ENCODE assay signal across 1 cellular context in the genomic region with DNA sequence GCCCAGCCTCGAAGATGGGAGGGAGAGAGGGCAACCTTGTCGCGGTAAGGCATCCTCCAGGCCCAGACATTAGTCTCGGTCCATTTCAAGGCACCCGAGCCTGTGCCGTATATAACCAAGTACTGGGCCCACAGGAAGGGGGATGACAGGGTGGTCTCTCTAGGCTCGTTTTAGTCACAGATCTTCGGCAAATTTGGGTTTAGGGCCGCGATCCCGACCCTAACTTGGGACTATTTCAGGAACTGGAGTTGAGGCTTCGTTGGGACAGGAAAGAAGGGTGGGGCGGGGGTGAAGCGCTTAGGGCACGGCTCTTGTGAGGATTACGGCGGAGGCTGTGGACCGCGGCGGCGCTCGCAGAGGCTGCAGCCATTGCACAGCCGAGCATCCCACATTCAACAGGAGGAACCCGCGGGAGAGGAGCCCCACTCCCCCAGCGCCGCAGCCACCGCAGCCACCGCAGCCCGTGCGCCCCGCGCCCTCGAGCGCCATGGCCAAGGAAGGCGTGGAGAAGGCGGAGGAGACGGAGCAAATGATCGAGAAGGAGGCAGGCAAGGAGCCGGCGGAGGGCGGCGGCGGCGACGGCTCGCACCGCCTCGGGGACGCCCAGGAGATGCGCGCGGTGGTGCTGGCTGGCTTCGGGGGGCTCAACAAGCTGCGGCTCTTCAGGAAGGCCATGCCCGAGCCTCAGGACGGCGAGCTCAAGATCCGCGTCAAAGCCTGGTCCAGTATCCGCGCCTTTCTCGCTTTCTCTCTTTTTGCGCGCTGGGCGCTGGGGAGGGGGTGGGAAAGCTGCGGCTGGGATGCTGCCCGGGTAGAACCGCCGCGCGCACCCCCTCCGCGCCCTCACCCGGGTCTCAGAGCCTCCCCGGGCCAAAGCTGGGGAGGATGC.
A peak's percentile ranks its signal among the peaks of the same experiment; 100 is the strongest.
TF ChIP-seq lines count a peak whose summit lies in the region.

A gene with protein sequence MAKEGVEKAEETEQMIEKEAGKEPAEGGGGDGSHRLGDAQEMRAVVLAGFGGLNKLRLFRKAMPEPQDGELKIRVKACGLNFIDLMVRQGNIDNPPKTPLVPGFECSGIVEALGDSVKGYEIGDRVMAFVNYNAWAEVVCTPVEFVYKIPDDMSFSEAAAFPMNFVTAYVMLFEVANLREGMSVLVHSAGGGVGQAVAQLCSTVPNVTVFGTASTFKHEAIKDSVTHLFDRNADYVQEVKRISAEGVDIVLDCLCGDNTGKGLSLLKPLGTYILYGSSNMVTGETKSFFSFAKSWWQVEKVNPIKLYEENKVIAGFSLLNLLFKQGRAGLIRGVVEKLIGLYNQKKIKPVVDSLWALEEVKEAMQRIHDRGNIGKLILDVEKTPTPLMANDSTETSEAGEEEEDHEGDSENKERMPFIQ (plus strand): TSS at position 369 of the 889 bp plus-strand sequence. CDS start 119 bp downstream, at position 488.

TF ChIP-seq in K562, 482 proteins besides CTCF, POLR2A, EP300 and RAD21 (continued from another document and continues in another):
- TF ChIP-seq, protein P1, sequence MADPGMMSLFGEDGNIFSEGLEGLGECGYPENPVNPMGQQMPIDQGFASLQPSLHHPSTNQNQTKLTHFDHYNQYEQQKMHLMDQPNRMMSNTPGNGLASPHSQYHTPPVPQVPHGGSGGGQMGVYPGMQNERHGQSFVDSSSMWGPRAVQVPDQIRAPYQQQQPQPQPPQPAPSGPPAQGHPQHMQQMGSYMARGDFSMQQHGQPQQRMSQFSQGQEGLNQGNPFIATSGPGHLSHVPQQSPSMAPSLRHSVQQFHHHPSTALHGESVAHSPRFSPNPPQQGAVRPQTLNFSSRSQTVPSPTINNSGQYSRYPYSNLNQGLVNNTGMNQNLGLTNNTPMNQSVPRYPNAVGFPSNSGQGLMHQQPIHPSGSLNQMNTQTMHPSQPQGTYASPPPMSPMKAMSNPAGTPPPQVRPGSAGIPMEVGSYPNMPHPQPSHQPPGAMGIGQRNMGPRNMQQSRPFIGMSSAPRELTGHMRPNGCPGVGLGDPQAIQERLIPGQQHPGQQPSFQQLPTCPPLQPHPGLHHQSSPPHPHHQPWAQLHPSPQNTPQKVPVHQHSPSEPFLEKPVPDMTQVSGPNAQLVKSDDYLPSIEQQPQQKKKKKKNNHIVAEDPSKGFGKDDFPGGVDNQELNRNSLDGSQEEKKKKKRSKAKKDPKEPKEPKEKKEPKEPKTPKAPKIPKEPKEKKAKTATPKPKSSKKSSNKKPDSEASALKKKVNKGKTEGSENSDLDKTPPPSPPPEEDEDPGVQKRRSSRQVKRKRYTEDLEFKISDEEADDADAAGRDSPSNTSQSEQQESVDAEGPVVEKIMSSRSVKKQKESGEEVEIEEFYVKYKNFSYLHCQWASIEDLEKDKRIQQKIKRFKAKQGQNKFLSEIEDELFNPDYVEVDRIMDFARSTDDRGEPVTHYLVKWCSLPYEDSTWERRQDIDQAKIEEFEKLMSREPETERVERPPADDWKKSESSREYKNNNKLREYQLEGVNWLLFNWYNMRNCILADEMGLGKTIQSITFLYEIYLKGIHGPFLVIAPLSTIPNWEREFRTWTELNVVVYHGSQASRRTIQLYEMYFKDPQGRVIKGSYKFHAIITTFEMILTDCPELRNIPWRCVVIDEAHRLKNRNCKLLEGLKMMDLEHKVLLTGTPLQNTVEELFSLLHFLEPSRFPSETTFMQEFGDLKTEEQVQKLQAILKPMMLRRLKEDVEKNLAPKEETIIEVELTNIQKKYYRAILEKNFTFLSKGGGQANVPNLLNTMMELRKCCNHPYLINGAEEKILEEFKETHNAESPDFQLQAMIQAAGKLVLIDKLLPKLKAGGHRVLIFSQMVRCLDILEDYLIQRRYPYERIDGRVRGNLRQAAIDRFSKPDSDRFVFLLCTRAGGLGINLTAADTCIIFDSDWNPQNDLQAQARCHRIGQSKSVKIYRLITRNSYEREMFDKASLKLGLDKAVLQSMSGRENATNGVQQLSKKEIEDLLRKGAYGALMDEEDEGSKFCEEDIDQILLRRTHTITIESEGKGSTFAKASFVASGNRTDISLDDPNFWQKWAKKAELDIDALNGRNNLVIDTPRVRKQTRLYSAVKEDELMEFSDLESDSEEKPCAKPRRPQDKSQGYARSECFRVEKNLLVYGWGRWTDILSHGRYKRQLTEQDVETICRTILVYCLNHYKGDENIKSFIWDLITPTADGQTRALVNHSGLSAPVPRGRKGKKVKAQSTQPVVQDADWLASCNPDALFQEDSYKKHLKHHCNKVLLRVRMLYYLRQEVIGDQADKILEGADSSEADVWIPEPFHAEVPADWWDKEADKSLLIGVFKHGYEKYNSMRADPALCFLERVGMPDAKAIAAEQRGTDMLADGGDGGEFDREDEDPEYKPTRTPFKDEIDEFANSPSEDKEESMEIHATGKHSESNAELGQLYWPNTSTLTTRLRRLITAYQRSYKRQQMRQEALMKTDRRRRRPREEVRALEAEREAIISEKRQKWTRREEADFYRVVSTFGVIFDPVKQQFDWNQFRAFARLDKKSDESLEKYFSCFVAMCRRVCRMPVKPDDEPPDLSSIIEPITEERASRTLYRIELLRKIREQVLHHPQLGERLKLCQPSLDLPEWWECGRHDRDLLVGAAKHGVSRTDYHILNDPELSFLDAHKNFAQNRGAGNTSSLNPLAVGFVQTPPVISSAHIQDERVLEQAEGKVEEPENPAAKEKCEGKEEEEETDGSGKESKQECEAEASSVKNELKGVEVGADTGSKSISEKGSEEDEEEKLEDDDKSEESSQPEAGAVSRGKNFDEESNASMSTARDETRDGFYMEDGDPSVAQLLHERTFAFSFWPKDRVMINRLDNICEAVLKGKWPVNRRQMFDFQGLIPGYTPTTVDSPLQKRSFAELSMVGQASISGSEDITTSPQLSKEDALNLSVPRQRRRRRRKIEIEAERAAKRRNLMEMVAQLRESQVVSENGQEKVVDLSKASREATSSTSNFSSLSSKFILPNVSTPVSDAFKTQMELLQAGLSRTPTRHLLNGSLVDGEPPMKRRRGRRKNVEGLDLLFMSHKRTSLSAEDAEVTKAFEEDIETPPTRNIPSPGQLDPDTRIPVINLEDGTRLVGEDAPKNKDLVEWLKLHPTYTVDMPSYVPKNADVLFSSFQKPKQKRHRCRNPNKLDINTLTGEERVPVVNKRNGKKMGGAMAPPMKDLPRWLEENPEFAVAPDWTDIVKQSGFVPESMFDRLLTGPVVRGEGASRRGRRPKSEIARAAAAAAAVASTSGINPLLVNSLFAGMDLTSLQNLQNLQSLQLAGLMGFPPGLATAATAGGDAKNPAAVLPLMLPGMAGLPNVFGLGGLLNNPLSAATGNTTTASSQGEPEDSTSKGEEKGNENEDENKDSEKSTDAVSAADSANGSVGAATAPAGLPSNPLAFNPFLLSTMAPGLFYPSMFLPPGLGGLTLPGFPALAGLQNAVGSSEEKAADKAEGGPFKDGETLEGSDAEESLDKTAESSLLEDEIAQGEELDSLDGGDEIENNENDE (IDR thresholded peaks at IDR 0.05; ENCODE audit: low read depth, low read length) = peak; percentile 98
- TF ChIP-seq HOXB6 (CRISPR knock-in tag; IDR thresholded peaks at IDR 0.05; ENCODE audit: borderline replicate concordance) (no peak), TFAM (CRISPR knock-in tag; conservative IDR thresholded peaks at IDR 0.05) (no peak), NR2C2 (CRISPR knock-in tag; IDR thresholded peaks at IDR 0.05) (no peak), NR2C2 (tag; IDR thresholded peaks at IDR 0.05) (no peak), JUND (IDR thresholded peaks at IDR 0.05; ENCODE audit: borderline replicate concordance, low read depth, low read length) (no peak), JUND (tag; IDR thresholded peaks at IDR 0.05; ENCODE audit: borderline replicate concordance, low read depth, low read length) (no peak), ZNF436 (CRISPR knock-in tag; IDR thresholded peaks at IDR 0.05) (no peak), ZNF76 (CRISPR knock-in tag; IDR thresholded peaks at IDR 0.05; ENCODE audit: borderline replicate concordance) (no peak), SMAD4 (CRISPR knock-in tag; conservative IDR thresholded peaks at IDR 0.05) (no peak), XRCC4 (IDR thresholded peaks at IDR 0.05; ENCODE audit: extremely low read depth, insufficient read depth, insufficient read length) (no peak), ETV5 (CRISPR knock-in tag; IDR thresholded peaks at IDR 0.05; ENCODE audit: low read depth) (no peak), PHB (CRISPR knock-in tag; IDR thresholded peaks at IDR 0.05) (no peak), TBL1XR1 (IDR thresholded peaks at IDR 0.05; ENCODE audit: low read length in 2 of 2) (no peak), SAP30 (IDR thresholded peaks at IDR 0.05; ENCODE audit: borderline replicate concordance, insufficient read depth, low read depth, low read length, poor library complexity, severe bottlenecking) (no peak), RFX7 (CRISPR knock-in tag; IDR thresholded peaks at IDR 0.05) (no peak), ZBTB7A (IDR thresholded peaks at IDR 0.05; ENCODE audit: borderline replicate concordance, control insufficient read depth, low read depth, low read length) (no peak), ZNF263 (CRISPR knock-in tag; IDR thresholded peaks at IDR 0.05; ENCODE audit: borderline replicate concordance) (no peak), KAT7 (CRISPR knock-in tag; IDR thresholded peaks at IDR 0.05; ENCODE audit: borderline replicate concordance) (no peak)
- TF ChIP-seq, protein P2, sequence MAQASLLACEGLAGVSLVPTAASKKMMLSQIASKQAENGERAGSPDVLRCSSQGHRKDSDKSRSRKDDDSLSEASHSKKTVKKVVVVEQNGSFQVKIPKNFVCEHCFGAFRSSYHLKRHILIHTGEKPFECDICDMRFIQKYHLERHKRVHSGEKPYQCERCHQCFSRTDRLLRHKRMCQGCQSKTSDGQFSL (CRISPR knock-in tag; IDR thresholded peaks at IDR 0.05) = no peak
- TF ChIP-seq, protein P2 (tag; IDR thresholded peaks at IDR 0.05) = no peak
- TF ChIP-seq, protein P3, sequence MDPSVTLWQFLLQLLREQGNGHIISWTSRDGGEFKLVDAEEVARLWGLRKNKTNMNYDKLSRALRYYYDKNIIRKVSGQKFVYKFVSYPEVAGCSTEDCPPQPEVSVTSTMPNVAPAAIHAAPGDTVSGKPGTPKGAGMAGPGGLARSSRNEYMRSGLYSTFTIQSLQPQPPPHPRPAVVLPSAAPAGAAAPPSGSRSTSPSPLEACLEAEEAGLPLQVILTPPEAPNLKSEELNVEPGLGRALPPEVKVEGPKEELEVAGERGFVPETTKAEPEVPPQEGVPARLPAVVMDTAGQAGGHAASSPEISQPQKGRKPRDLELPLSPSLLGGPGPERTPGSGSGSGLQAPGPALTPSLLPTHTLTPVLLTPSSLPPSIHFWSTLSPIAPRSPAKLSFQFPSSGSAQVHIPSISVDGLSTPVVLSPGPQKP (CRISPR knock-in tag; IDR thresholded peaks at IDR 0.05) = no peak
- TF ChIP-seq, protein P4, sequence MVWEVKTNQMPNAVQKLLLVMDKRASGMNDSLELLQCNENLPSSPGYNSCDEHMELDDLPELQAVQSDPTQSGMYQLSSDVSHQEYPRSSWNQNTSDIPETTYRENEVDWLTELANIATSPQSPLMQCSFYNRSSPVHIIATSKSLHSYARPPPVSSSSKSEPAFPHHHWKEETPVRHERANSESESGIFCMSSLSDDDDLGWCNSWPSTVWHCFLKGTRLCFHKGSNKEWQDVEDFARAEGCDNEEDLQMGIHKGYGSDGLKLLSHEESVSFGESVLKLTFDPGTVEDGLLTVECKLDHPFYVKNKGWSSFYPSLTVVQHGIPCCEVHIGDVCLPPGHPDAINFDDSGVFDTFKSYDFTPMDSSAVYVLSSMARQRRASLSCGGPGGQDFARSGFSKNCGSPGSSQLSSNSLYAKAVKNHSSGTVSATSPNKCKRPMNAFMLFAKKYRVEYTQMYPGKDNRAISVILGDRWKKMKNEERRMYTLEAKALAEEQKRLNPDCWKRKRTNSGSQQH (CRISPR knock-in tag; IDR thresholded peaks at IDR 0.05) = no peak
- TF ChIP-seq, protein P5, sequence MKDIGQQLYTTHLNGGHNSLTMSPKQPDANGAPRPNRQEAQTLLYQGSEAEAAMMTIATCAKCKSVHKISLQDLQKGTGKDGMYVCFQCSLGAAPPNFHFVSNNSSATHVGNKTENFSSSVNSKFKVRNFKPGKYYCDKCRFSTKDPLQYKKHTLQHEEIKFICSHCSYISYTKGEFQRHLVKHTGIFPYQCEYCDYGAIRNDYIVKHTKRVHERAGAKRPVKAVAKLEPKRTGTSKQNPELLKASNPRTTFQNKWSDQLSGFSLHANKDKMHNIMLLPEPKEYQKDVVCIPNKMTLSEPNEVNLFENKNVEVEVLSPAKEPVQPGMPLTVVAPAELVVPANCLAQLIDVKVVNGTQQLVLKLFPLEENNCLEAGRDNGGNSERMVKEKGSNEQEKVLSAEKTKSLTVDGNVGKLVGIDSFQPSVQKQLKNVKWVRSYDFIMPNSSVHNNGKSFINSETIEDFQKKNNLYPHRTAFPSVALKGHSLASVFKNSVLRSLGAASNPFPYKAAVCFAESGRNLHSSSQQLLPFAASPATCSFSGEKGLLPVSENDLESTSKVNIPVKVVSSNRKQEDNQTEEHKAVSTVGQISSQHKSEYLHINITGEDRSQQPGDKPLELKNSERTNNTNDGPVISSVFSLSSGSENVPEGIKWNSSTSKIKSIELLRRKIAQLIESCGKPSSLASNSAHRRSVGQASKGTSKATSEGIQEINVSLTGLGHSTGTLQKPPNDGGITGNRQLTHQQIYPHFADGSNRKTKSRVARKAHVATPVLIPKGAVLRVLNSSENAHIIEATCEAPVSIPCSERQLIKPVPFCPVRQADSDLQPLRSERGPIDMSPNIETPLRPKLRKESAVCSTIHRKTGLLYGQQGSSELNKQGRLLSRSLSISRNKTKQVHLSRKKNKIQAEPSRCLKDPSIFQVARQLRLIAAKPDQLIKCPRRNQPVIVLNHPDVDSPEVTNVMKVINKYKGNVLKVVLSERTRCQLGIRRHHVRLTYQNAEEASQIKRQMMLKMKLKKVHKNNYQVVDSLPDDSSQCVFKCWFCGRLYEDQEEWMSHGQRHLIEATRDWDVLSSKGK (CRISPR knock-in tag; IDR thresholded peaks at IDR 0.05) = no peak
- TF ChIP-seq, protein P6, sequence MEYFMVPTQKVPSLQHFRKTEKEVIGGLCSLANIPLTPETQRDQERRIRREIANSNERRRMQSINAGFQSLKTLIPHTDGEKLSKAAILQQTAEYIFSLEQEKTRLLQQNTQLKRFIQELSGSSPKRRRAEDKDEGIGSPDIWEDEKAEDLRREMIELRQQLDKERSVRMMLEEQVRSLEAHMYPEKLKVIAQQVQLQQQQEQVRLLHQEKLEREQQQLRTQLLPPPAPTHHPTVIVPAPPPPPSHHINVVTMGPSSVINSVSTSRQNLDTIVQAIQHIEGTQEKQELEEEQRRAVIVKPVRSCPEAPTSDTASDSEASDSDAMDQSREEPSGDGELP (CRISPR knock-in tag; IDR thresholded peaks at IDR 0.05; ENCODE audit: borderline replicate concordance) = no peak
